Comparison of ENCODE assay signal across 10 cellular contexts in the genomic region with DNA sequence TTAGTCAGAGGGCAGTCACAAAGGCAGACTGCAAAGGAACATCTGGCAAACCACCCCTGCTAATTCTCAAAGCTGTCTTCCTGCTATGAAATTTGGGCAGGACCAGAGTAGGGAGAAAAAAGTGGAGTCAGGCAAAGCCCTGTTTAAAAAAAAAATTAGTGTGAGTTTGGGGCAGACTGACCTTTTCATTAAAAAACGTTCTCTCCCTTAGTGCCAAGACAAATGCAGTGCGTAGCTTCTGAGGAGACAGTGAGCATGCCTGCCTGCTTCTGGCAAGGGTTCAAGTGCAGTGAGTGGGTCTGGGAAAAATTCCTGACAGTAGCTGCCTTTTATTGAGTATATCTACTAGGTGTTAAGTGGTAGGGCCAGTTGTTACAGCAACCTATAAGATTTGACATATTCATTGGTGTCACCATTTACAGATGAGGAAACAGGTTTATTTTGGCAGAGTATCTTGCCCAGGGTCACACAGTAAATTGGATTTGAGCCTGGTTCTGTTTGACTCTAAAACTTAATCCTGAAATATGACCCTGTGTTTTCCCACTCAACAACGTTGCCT.
DNase-seq lines count a peak whose midpoint lies in the region; ATAC-seq and TF ChIP-seq lines count a peak whose summit lies in the region.
"Had no signal": no experiment of that assay in that cellular context is flagged by ENCODE, and none has a peak within 500 bp of the region (broad histone marks: within the 10 kb centered on the region; RNA-seq: fewer than 3 reads in every experiment).

No MANE protein-coding gene starts in this region.

- TF ChIP-seq POLR2A in right lobe of liver (IDR thresholded peaks at IDR 0.05): no peak

- no peak for TF ChIP-seq CTCF in brain microvascular endothelial cell (IDR thresholded peaks at IDR 0.05; ENCODE audit: low read depth, low read length, missing control alignments)
- no peak for TF ChIP-seq CTCF in right lobe of liver (IDR thresholded peaks at IDR 0.05)

- H3K9me3 ChIP-seq in right lobe of liver: no peaks in the 10 kb centered on the region

- ATAC-seq in right lobe of liver (peak; percentile 82 to 89 (median 87)), GM21447 (IDR thresholded peaks at IDR 0.05; ENCODE audit: unreplicated experiment) (no peak)

- H3K4me3 ChIP-seq in brain microvascular endothelial cell (ENCODE audit: low read depth, low read length) (no peak overlapping the region), right lobe of liver (no peak overlapping the region)

- no peak overlapping the region for H3K27ac ChIP-seq in brain microvascular endothelial cell
- H3K27ac ChIP-seq in right lobe of liver: peak overlapping the region in 1 of 3 donors; percentile 10

- H3K36me3 ChIP-seq in brain microvascular endothelial cell (replicated peaks) (no peaks in the 10 kb centered on the region), right lobe of liver (peaks cover 0 to 4% (median 0%) of the 10 kb centered on the region in 4 donors)

- H3K27me3 ChIP-seq in brain microvascular endothelial cell (replicated peaks) (no peaks in the 10 kb centered on the region), right lobe of liver (no peaks in the 10 kb centered on the region)

- peaks cover 0 to 19% (median 10%) of the 10 kb centered on the region in 4 donors for H3K4me1 ChIP-seq in right lobe of liver

- intact Hi-C loops in right lobe of liver (cut with DNase I): no loop called here

- DNase-seq in DMS79 (lab: John Stamatoyannopoulos, UW) (peak; percentile 60), NCI-H1092 treated with DMSO at 0.1 percent for 48 hours (lab: John Stamatoyannopoulos, UW) (peak; percentile 57), brain microvascular endothelial cell (peak; percentile 43), right lobe of liver (no peak), NCI-H226 (no peak), NCI-H1436 treated with DMSO at 0.1 percent for 48 hours (lab: John Stamatoyannopoulos, UW) (no peak), RPMI8226 (no peak)
- DNase-seq: NCI-H187 treated with DMSO at 0.1 percent for 48 hours; stimulated activated CD4-positive, alpha-beta T cell treated with anti-CD3 and anti-CD28 coated beads, Interleukin-2, amount 100 ng/mL, for 48 hours had no signal

- 18% methylated on average over 3 of the region's 3 CpGs for WGBS in right lobe of liver (ENCODE audit: insufficient coverage, low coverage, low lambda C conversion rate, missing lambda C conversion rate)

- in situ Hi-C loops in brain microvascular endothelial cell (cut with HindIII; ENCODE audit: low pct_ligation_motif_present, low sequenced_read_pairs): no loop called here

Comparison
In these comparisons a context has a peak if more than half of its experiments do, and no peak if none do; other contexts are left out.
1. DNase-seq: peak in DMS79 (single experiment), NCI-H1092 treated with DMSO at 0.1 percent for 48 hours (single experiment) and brain microvascular endothelial cell (single experiment); none in right lobe of liver (0 of 3), NCI-H226 (single experiment), NCI-H1436 treated with DMSO at 0.1 percent for 48 hours (single experiment) and RPMI8226 (single experiment).